Comparison of ENCODE assay signal across 9 cellular contexts in the genomic region with DNA sequence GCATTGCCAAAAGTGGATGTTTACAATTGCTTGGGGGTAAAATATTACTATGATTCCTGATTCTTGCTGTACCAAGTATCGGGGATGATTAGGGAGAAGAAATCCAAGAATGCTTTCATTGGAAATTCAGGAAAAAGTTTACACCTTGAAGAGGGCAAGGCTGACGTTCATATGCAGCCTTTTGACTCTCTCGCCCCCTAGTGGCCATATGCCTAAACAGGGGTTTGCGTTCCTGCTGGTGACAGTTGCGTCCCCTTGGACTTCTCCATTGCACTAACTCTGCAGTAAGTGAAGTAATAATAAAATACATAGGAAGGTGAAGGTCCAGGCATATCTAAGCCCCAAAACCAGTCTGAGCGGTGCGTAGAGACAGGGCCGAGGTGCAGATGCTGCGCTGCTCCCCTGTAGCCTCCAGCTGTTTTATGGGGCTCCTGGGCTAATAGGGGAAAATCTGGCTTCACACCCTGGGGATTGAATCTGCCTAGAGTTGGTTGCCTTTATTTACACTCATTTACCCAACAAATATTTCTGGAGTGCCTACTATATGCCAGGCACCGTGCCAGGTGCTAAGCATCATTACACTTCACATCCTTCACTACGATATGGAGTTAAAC. TPM values are rescaled to one million over a fixed set of nuclear protein-coding genes. Genes with fewer than 3 reads are reported as not detected.
A peak's percentile ranks its signal among the peaks of the same experiment; 100 is the strongest.
DNase-seq lines count a peak whose midpoint lies in the region; ATAC-seq and TF ChIP-seq lines count a peak whose summit lies in the region.
"Had no signal": no experiment of that assay in that cellular context is flagged by ENCODE, and none has a peak within 500 bp of the region (broad histone marks: within the 10 kb centered on the region; RNA-seq: fewer than 3 reads in every experiment).

No MANE protein-coding gene starts in this region.

- ATAC-seq in GM19468 (IDR thresholded peaks at IDR 0.05; ENCODE audit: extremely low read depth, unreplicated experiment) = peak; percentile 82

- no peaks in the 10 kb centered on the region for H3K36me3 ChIP-seq in SJCRH30

- TF ChIP-seq CTCF in Calu3 (IDR thresholded peaks at IDR 0.05; ENCODE audit: unreplicated experiment) (peak; percentile 91), progenitor cell of endocrine pancreas (IDR thresholded peaks at IDR 0.05; ENCODE audit: unreplicated experiment) (peak; percentile 97)

- H3K9me3 Mint-ChIP-seq in Calu3 (ENCODE audit: low read depth, unreplicated experiment) (no peaks in the 10 kb centered on the region), progenitor cell of endocrine pancreas (ENCODE audit: low read depth) (no peaks in the 10 kb centered on the region)

- H3K36me3 Mint-ChIP-seq in Calu3 (ENCODE audit: insufficient read depth, unreplicated experiment) (no peaks in the 10 kb centered on the region), progenitor cell of endocrine pancreas (ENCODE audit: insufficient read depth) (no peaks in the 10 kb centered on the region)

- H3K27ac Mint-ChIP-seq in Calu3 (ENCODE audit: unreplicated experiment) (no peak overlapping the region), progenitor cell of endocrine pancreas (no peak overlapping the region)

- H3K27me3 ChIP-seq in SJCRH30 = no peaks in the 10 kb centered on the region

- H3K4me1 Mint-ChIP-seq in Calu3 (ENCODE audit: low read depth, unreplicated experiment) (no peaks in the 10 kb centered on the region), progenitor cell of endocrine pancreas (ENCODE audit: low read depth) (peaks cover 7% of the 10 kb centered on the region)

- no TSS peak for BruUV-seq in Calu3 (replicated peaks; lab: Mats Ljungman, UMichigan)

- no peak overlapping the region for H3K27ac ChIP-seq in SJCRH30
- H3K27ac ChIP-seq: epithelial cell of prostate had no signal

- intact Hi-C loops in Calu3 (cut with micrococcal nuclease; ENCODE audit: unreplicated experiment) (loop anchor here (1.0 to 10.0 kb wide), 4 partner anchors 164 to 882 kb away; no protein-coding TSS in a partner anchor), head of caudate nucleus (cut with DNase I) (loop anchor here (10.0 kb wide), 1 partner anchor 202 kb away; no protein-coding TSS in a partner anchor)

- H3K27me3 Mint-ChIP-seq in Calu3 (ENCODE audit: unreplicated experiment) (no peaks in the 10 kb centered on the region), progenitor cell of endocrine pancreas (no peaks in the 10 kb centered on the region)

- peaks cover 2% of the 10 kb centered on the region; the same call in 1 of the 2 replicates for H3K4me1 ChIP-seq in SJCRH30

- CTCF ChIA-PET in Calu3 (lab: Charles Lee) = interaction anchor here (0.6 to 1.1 kb wide), 2 partner anchors 52 to 202 kb away, joined by 6 to 8 read pairs; no protein-coding TSS in a partner anchor

- no peaks in the 10 kb centered on the region for H3K9me3 ChIP-seq in SJCRH30 (replicated peaks)

- H3K4me3 Mint-ChIP-seq in Calu3 (ENCODE audit: low read depth, unreplicated experiment) (no peak overlapping the region), progenitor cell of endocrine pancreas (ENCODE audit: low read depth) (no peak overlapping the region)

- DNase-seq in Calu3 (peak; percentile 87), HPDE6-E6E7 (ENCODE audit: extremely low spot score) (peak; percentile 14), SJCRH30 (peak; percentile 85 to 95), head of caudate nucleus (peak; percentile 54 to 92 (median 81)), progenitor cell of endocrine pancreas (ENCODE audit: low spot score, unreplicated experiment) (peak; percentile 80), OCI-M2 (lab: John Stamatoyannopoulos, UW; ENCODE audit: unreplicated experiment) (no peak)
- peak; percentile 63 for DNase-seq in activated naive CD4-positive, alpha-beta T cell treated with Interleukin-2 at 50 U/mL for 16 hours

- no peak overlapping the region for H3K4me3 ChIP-seq in SJCRH30

RNA-seq across cellular contexts. Expression of a gene that starts 12.4 kb away (rescaled TPM):
- total RNA-seq in Calu3 (2022) (46.2 and 49.2 TPM in 2 replicates), progenitor cell of endocrine pancreas (117 and 121 TPM in 2 replicates)
- total RNA-seq in SJCRH30 (2014; rRNA removed; shearing (Covaris generic)) = 29.7 and 30.6 TPM in 2 replicates
